ENCODE assay signal across 8 cellular contexts in the genomic region with DNA sequence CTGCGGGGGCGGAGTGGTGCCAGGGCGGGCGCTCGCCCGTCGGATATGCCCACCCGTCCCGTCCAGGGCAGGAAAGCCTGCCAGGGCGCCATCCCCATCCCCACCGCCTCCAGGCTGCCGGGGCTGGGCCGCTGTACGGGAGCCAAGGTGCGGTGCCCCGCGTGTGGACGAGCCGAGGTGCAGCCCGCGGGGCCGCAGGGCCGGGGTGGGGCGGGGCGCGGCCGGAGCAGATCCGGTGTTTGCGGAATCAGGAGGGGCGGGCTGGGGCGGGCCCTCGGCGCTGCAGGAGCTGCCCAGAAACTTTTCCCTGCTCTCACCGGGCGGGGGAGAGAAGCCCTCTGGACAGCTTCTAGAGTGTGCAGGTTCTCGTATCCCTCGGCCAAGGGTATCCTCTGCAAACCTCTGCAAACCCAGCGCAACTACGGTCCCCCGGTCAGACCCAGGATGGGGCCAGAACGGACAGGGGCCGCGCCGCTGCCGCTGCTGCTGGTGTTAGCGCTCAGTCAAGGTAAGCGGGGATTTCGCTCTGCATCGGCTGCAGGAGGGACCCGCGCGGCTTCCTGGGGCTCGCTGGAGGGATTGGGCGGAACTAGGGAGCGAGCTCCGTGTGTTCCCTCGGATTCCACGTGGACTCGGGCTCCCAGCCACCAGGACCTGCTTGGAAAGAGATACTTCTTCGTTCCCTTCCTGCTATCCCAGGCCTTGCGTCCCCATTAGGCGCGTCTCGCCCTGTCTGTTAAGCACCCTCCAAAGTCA. TPM values are rescaled to one million over a fixed set of nuclear protein-coding genes. Genes with fewer than 3 reads are reported as not detected.
DNase-seq lines count a peak whose midpoint lies in the region; ATAC-seq and TF ChIP-seq lines count a peak whose summit lies in the region.

A gene (plus strand): TSS at position 328 of the 756 bp plus-strand sequence. CDS start 117 bp downstream, at position 445.

- no peaks in the 10 kb centered on the region for H3K27me3 ChIP-seq in thymus (ENCODE audit: control insufficient read depth, insufficient read depth)

- DNase-seq in CD14-positive monocyte (ENCODE audit: low spot score) (peak; percentile 48), LoVo (ENCODE audit: low spot score) (peak; percentile 83), epithelial cell of proximal tubule (ENCODE audit: low read depth) (no peak), mucosa of gallbladder (ENCODE audit: low spot score) (peak; percentile 38), HUDEP-2 (lab: John Stamatoyannopoulos, UW; ENCODE audit: unreplicated experiment in 76 of 76) (no peak)
- peak; percentile 56 for DNase-seq in activated CD4-positive, alpha-beta memory T cell treated with anti-CD3 and anti-CD28 coated beads, Interleukin-2, amount 10 ng/mL, durations not matched to agents 7 days and 5 days

- CTCF ChIA-PET in activated CD4-positive, alpha-beta memory T cell treated with anti-CD3 and anti-CD28 coated beads, Interleukin-2, amount 10 ng/mL, durations not matched to agents 7 days and 5 days (lab: Charles Lee), result interaction anchor here (0.6 to 4.9 kb wide), 8 partner anchors 8 to 323 kb away, joined by 3 to 37 read pairs (median 4); no protein-coding TSS in a partner anchor

- H3K4me3 Mint-ChIP-seq in CD14-positive monocyte, result peak within 1 kb of the TSS; percentile 78 to 89
- H3K4me3 Mint-ChIP-seq in activated CD4-positive, alpha-beta memory T cell treated with anti-CD3 and anti-CD28 coated beads, Interleukin-2, amount 10 ng/mL, durations not matched to agents 7 days and 5 days, result peak within 1 kb of the TSS; percentile 79

- POLR2A ChIA-PET in activated CD4-positive, alpha-beta memory T cell treated with anti-CD3 and anti-CD28 coated beads, Interleukin-2, amount 10 ng/mL, durations not matched to agents 7 days and 5 days (lab: Charles Lee), result interaction anchor here (1.0 to 3.5 kb wide), 8 partner anchors 9 to 80 kb away, joined by 3 to 18 read pairs (median 6); no protein-coding TSS in a partner anchor

- peaks cover 0 to 4% of the 10 kb centered on the region in 2 donors for H3K36me3 Mint-ChIP-seq in CD14-positive monocyte
- peaks cover 32% of the 10 kb centered on the region for H3K36me3 Mint-ChIP-seq in activated CD4-positive, alpha-beta memory T cell treated with anti-CD3 and anti-CD28 coated beads, Interleukin-2, amount 10 ng/mL, durations not matched to agents 7 days and 5 days (ENCODE audit: low read depth)

- TF ChIP-seq CTCF in CD14-positive monocyte (IDR thresholded peaks at IDR 0.05) (no peak), epithelial cell of proximal tubule (conservative IDR thresholded peaks at IDR 0.05; ENCODE audit: low read depth, low read length) (peak; percentile 3)

- intact Hi-C loops in CD14-positive monocyte (cut with micrococcal nuclease), result no loop called here

- peak; percentile 60 for ATAC-seq in GM21515 (IDR thresholded peaks at IDR 0.05; ENCODE audit: unreplicated experiment)

- peak within 1 kb of the TSS; percentile 70 for H3K27ac ChIP-seq in thymus (ENCODE audit: low read depth)

- peaks cover 5% of the 10 kb centered on the region for H3K4me1 ChIP-seq in thymus (ENCODE audit: control insufficient read depth, insufficient read depth, low read length)

- H3K9me3 Mint-ChIP-seq in CD14-positive monocyte, result peaks cover 0 to 2% (median 0%) of the 10 kb centered on the region in 7 donors
- H3K9me3 Mint-ChIP-seq in activated CD4-positive, alpha-beta memory T cell treated with anti-CD3 and anti-CD28 coated beads, Interleukin-2, amount 10 ng/mL, durations not matched to agents 7 days and 5 days, result no peaks in the 10 kb centered on the region

- no peaks in the 10 kb centered on the region for H3K36me3 ChIP-seq in thymus (ENCODE audit: control insufficient read depth, insufficient read depth)

- peak within 1 kb of the TSS in 1 of 7 donors; percentile 70 for H3K27ac Mint-ChIP-seq in CD14-positive monocyte
- peak within 1 kb of the TSS; percentile 55 for H3K27ac Mint-ChIP-seq in activated CD4-positive, alpha-beta memory T cell treated with anti-CD3 and anti-CD28 coated beads, Interleukin-2, amount 10 ng/mL, durations not matched to agents 7 days and 5 days

- H3K27me3 Mint-ChIP-seq in CD14-positive monocyte (ENCODE audit: low read depth in 3 of 3), result peaks cover 37 to 47% (median 42%) of the 10 kb centered on the region in 3 donors
- peaks cover 22% of the 10 kb centered on the region for H3K27me3 Mint-ChIP-seq in activated CD4-positive, alpha-beta memory T cell treated with anti-CD3 and anti-CD28 coated beads, Interleukin-2, amount 10 ng/mL, durations not matched to agents 7 days and 5 days

- peak within 1 kb of the TSS; percentile 84 for H3K4me3 ChIP-seq in epithelial cell of proximal tubule (ENCODE audit: low read depth, low read length)
- H3K4me3 ChIP-seq in thymus (ENCODE audit: low read length), result peak within 1 kb of the TSS; percentile 61

- H3K4me1 Mint-ChIP-seq in CD14-positive monocyte, result peaks cover 16% of the 10 kb centered on the region
- H3K4me1 Mint-ChIP-seq in activated CD4-positive, alpha-beta memory T cell treated with anti-CD3 and anti-CD28 coated beads, Interleukin-2, amount 10 ng/mL, durations not matched to agents 7 days and 5 days, result peaks cover 59% of the 10 kb centered on the region

- no peaks in the 10 kb centered on the region for H3K9me3 ChIP-seq in thymus (ENCODE audit: control insufficient read depth)

- WGBS in thymus, result under 1% methylated on average over 64 of the region's 64 CpGs

RNA-seq across cellular contexts. Expression of the gene that starts here (rescaled TPM):
- polyA plus RNA-seq in CD14-positive monocyte (not detected), thymus (3.5 TPM)
- total RNA-seq in activated CD4-positive, alpha-beta memory T cell treated with anti-CD3 and anti-CD28 coated beads, Interleukin-2, amount 10 ng/mL, durations not matched to agents 7 days and 5 days, result 10 to 100 TPM; 10.2 to 11.2 TPM
- total RNA-seq in epithelial cell of proximal tubule (14.1 and 28.1 TPM in 2 replicates), mucosa of gallbladder (13.0 TPM)

Comparison
In these comparisons a context has a peak if more than half of its experiments do, and no peak if none do; other contexts are left out.
1. Peak in DNase-seq in CD14-positive monocyte; RNA of the gene not detected or under 1 TPM.
2. DNase-seq: peak in LoVo (single experiment), activated CD4-positive, alpha-beta memory T cell treated with anti-CD3 and anti-CD28 coated beads, Interleukin-2, amount 10 ng/mL, durations not matched to agents 7 days and 5 days (single experiment) and mucosa of gallbladder (single experiment); none in epithelial cell of proximal tubule (single experiment) and HUDEP-2 (0 of 76).